In the genomic region with DNA sequence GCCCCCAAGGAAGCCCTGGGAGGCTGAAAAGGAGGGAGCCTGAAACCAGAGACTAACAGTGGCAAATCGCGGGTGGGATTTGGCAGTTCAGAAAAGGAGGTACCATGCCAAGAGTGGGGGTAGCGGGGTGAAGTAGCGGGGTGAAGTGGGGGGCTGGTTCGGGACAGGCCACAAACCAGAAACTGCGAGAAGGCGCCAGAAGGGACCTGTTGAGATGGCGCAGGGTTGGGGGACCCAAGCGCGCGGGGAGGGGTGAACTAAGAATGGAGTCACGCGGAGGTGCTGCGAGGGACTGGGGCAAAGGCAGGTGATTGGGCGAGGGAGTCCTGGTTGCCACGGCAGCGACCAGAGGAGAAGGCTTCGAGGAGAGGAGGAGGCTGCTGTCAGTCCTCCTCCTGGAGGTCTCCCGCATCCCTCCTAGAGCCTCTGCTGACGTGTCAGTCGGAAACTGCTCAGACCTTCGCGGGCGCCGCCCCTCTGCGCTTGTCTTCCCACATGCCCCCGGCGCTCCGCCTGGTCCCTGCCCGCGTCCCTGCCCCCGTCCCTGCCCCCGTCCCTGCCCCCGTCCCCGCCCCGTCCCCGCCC, we compare ENCODE assay signal across 8 cellular contexts. TPM values are rescaled to one million over a fixed set of nuclear protein-coding genes. Genes with fewer than 3 reads are reported as not detected.
A peak's percentile ranks its signal among the peaks of the same experiment; 100 is the strongest.
DNase-seq lines count a peak whose midpoint lies in the region; ATAC-seq and TF ChIP-seq lines count a peak whose summit lies in the region.

No MANE protein-coding gene starts in this region.

- H3K4me1 Mint-ChIP-seq in Caco-2 (ENCODE audit: low read depth, unreplicated experiment) (peaks cover 6% of the 10 kb centered on the region), endodermal cell (peaks cover 15% of the 10 kb centered on the region), mesothelial cell of epicardium (peaks cover 28% of the 10 kb centered on the region)

- H3K27me3 Mint-ChIP-seq in Caco-2 (ENCODE audit: insufficient read depth, unreplicated experiment): peaks cover 16% of the 10 kb centered on the region
- peaks cover 38% of the 10 kb centered on the region for H3K27me3 Mint-ChIP-seq in endodermal cell (ENCODE audit: insufficient read depth)
- H3K27me3 Mint-ChIP-seq in mesothelial cell of epicardium (ENCODE audit: low read depth): peaks cover 27% of the 10 kb centered on the region

- H3K9ac ChIP-seq in HUES48 (ENCODE audit: low read depth, low read length) (peak overlapping the region; percentile 2; the same call in 1 of the 2 replicates), endodermal cell (ENCODE audit: extremely low read depth, low read length, poor library complexity, severe bottlenecking) (peak overlapping the region; percentile 57)

- H3K27ac Mint-ChIP-seq in Caco-2 (ENCODE audit: unreplicated experiment): peak overlapping the region; percentile 78
- H3K27ac Mint-ChIP-seq in endodermal cell: peak overlapping the region; percentile 93
- H3K27ac Mint-ChIP-seq in mesothelial cell of epicardium: peak overlapping the region; percentile 80

- peaks cover 14% of the 10 kb centered on the region for H3K36me3 Mint-ChIP-seq in Caco-2 (ENCODE audit: insufficient read depth, unreplicated experiment)
- H3K36me3 Mint-ChIP-seq in endodermal cell (ENCODE audit: low read depth): peaks cover 14% of the 10 kb centered on the region
- H3K36me3 Mint-ChIP-seq in mesothelial cell of epicardium: peaks cover 4% of the 10 kb centered on the region

- no TSS peak for BruUV-seq in Caco-2 (replicated peaks; lab: Mats Ljungman, UMichigan)

- peak; percentile 68 for ATAC-seq in GM21447 (IDR thresholded peaks at IDR 0.05; ENCODE audit: unreplicated experiment)

- H3K4me3 ChIP-seq in Caco-2 (ENCODE audit: low read depth, low read length) (peak overlapping the region; percentile 44), HUES48 (ENCODE audit: low read depth, low read length) (peak overlapping the region; percentile 75), endodermal cell (ENCODE audit: low read length) (peak overlapping the region; percentile 83)

- DNase-seq in Caco-2: peak; percentile 90 to 94
- DNase-seq in NOMO-1 treated with dmso at 0.1 percent for 144 hours (lab: John Stamatoyannopoulos, UW; ENCODE audit: unreplicated experiment): peak; percentile 79
- DNase-seq in activated CD8-positive, alpha-beta memory T cell treated with anti-CD3 and anti-CD28 coated beads, Interleukin-2, amount 50 U/mL, for 24 hours (ENCODE audit: extremely low read depth): peak; percentile 87
- peak; percentile 98 for DNase-seq in endodermal cell
- peak; percentile 88 to 89 for DNase-seq in mesothelial cell of epicardium (ENCODE audit: low spot score in 2 of 2, unreplicated experiment in 2 of 2)
- peak; percentile 77 for DNase-seq in stimulated activated CD8-positive, alpha-beta memory T cell treated with anti-CD3 and anti-CD28 coated beads, Interleukin-15, amount 100 ng/mL, for 24 hours (ENCODE audit: low read depth)

- H3K9me3 ChIP-seq in Caco-2 (no peaks in the 10 kb centered on the region), HUES48 (ENCODE audit: control insufficient read depth, insufficient read depth, low read length) (no peaks in the 10 kb centered on the region), endodermal cell (ENCODE audit: control insufficient read depth, low read length) (no peaks in the 10 kb centered on the region)

- H3K36me3 ChIP-seq in Caco-2 (ENCODE audit: control insufficient read depth, insufficient read depth, low read length) (no peaks in the 10 kb centered on the region), HUES48 (ENCODE audit: control insufficient read depth, insufficient read depth, low read length) (peaks cover 8% of the 10 kb centered on the region), endodermal cell (ENCODE audit: control insufficient read depth, insufficient read depth, low read length) (peaks cover 11% of the 10 kb centered on the region)

- H3K27ac ChIP-seq in HUES48 (ENCODE audit: low read depth, low read length) (peak overlapping the region; percentile 16), endodermal cell (ENCODE audit: low read depth, low read length) (no peak overlapping the region)

- POLR2A ChIA-PET in Caco-2 (lab: Charles Lee): interaction anchor here (0.6 kb wide), 1 partner anchor 28 kb away, joined by 3 read pairs; a partner anchor contains a TSS

- H3K4me1 ChIP-seq in Caco-2 (0 out of 2 replicates have a peak, but pooled peaks cover 6% of the 10 kb centered on the region), HUES48 (ENCODE audit: control insufficient read depth, insufficient read depth, low read length) (peaks cover 8% of the 10 kb centered on the region), endodermal cell (ENCODE audit: control insufficient read depth, insufficient read depth, low read length) (no peaks in the 10 kb centered on the region)

- intact Hi-C loops in Caco-2 (cut with micrococcal nuclease; ENCODE audit: unreplicated experiment): loop anchor here (1.0 kb wide), 2 partner anchors 28 to 152 kb away; a partner anchor contains a TSS

- 5 to 7% methylated on average over 8 to 29 of the region's 37 CpGs for WGBS in endodermal cell (ENCODE audit: insufficient coverage in 1 of 2, insufficient read length in 1 of 2), 2 experiments

- H3K4me3 Mint-ChIP-seq in Caco-2 (ENCODE audit: unreplicated experiment) (peak overlapping the region; percentile 85), endodermal cell (peak overlapping the region; percentile 93), mesothelial cell of epicardium (peak overlapping the region; percentile 77)

- H3K9me3 Mint-ChIP-seq in Caco-2 (ENCODE audit: unreplicated experiment) (peaks cover 9% of the 10 kb centered on the region), endodermal cell (no peaks in the 10 kb centered on the region), mesothelial cell of epicardium (peaks cover 5% of the 10 kb centered on the region)

- CTCF ChIA-PET in Caco-2 (lab: Charles Lee): no interaction called here

- no peaks in the 10 kb centered on the region for H3K27me3 ChIP-seq in Caco-2 (replicated peaks; ENCODE audit: control insufficient read depth, insufficient read depth, low read length)
- no peaks in the 10 kb centered on the region; the same call in 1 of the 2 replicates for H3K27me3 ChIP-seq in HUES48 (ENCODE audit: control insufficient read depth, insufficient read depth, low read length)
- H3K27me3 ChIP-seq in endodermal cell (ENCODE audit: control insufficient read depth, insufficient read depth, low read length, poor library complexity, severe bottlenecking): peaks cover 44% of the 10 kb centered on the region

- no peak for TF ChIP-seq CTCF in Caco-2 (IDR thresholded peaks at IDR 0.05; ENCODE audit: insufficient read depth in 1 of 2, low read depth in 1 of 2, low read length in 1 of 2, severe bottlenecking in 1 of 2, unreplicated experiment in 1 of 2)
- no peak for TF ChIP-seq CTCF in endodermal cell (conservative IDR thresholded peaks at IDR 0.05)
- no peak for TF ChIP-seq CTCF in mesothelial cell of epicardium (IDR thresholded peaks at IDR 0.05; ENCODE audit: unreplicated experiment)

RNA-seq across cellular contexts. Expression of a gene that starts 0.4 kb away (rescaled TPM):
- total RNA-seq in Caco-2 (2022) (53.4 and 56.0 TPM in 2 replicates), endodermal cell (10 to 100 TPM; 69.9 to 76.8 TPM), mesothelial cell of epicardium (70.0 to 74.3 TPM (median 72.9 TPM) in 3 replicates)
- 48.0 TPM for polyA plus RNA-seq in endodermal cell (2013, experiment 1 of 2)
- 47.7 TPM for polyA plus RNA-seq in endodermal cell (2013, experiment 2 of 2)

RNA-seq across cellular contexts. Expression of a gene that starts 27.7 kb away (rescaled TPM):
- 14.8 and 15.9 TPM in 2 replicates for total RNA-seq in Caco-2 (2022)
- 10 to 100 TPM; 16.2 to 24.9 TPM for total RNA-seq in endodermal cell
- polyA plus RNA-seq in endodermal cell (2013, experiment 1 of 2): 22.9 TPM
- polyA plus RNA-seq in endodermal cell (2013, experiment 2 of 2): 20.2 TPM
- 13.9 to 15.6 TPM (median 14.2 TPM) in 3 replicates for total RNA-seq in mesothelial cell of epicardium
